8 cellular contexts compared by ENCODE assay signal in genomic region chr1:161612322-161613141, GRCh38. TPM values are rescaled to one million over a fixed set of nuclear protein-coding genes. Genes with fewer than 3 reads are reported as not detected.
DNase-seq lines count a peak whose midpoint lies in the region; ATAC-seq, FAIRE-seq and TF ChIP-seq lines count a peak whose summit lies in the region.
"Not testable (repeated sequence)": the region's sequence is repeated elsewhere in the genome, so short reads cannot be mapped to it uniquely, and the experiment has no call there.

No MANE protein-coding gene starts in this region.

- not testable (repeated sequence) for H3K4me1 ChIP-seq in heart right ventricle, parathyroid adenoma, thyroid gland

- 2 to 3% methylated on average over 45 to 49 of the region's 51 CpGs for WGBS in heart right ventricle, 2 donors
- 8 to 15% methylated on average over 26 to 45 of the region's 51 CpGs for WGBS in thyroid gland, 2 donors

- intact Hi-C loops in heart right ventricle (cut with DNase I) = loop anchor here in 1 of 10 donors (5.0 kb wide), 1 partner anchor 90 kb away; the partner anchor contains the start of gene HSPA6
- intact Hi-C loops in thyroid gland (cut with DNase I) = not testable (repeated sequence)

- H3K9me3 ChIP-seq in heart right ventricle; parathyroid adenoma (ENCODE audit: control insufficient read depth, low read length); thyroid gland: not testable (repeated sequence)

- peak; percentile 72 for DNase-seq in GM12891 (ENCODE audit: insufficient read length, low spot score)
- peak; percentile 86 for DNase-seq in NCI-H1436 (lab: John Stamatoyannopoulos, UW)
- DNase-seq in T-helper 1 cell = peak; percentile 84 to 90 (median 87)
- DNase-seq in amygdala (lab: John Stamatoyannopoulos, UW) = peak in 55 of 56 donors; percentile 28 to 100 (median 82)
- DNase-seq in heart right ventricle = peak; percentile 88 to 92
- peak; percentile 76 to 92 for DNase-seq in thyroid gland

- H2AFZ ChIP-seq in parathyroid adenoma = not testable (repeated sequence)

- peak overlapping the region; percentile 18 to 87 (median 69) for H3K27ac ChIP-seq in heart right ventricle
- H3K27ac ChIP-seq in parathyroid adenoma = not testable (repeated sequence)
- peak overlapping the region in 2 of 3 donors; percentile 55 to 63 for H3K27ac ChIP-seq in thyroid gland

- not testable (repeated sequence) for H3K9ac ChIP-seq in parathyroid adenoma

- H3K4me3 ChIP-seq in heart right ventricle = peak overlapping the region; percentile 32 to 61 (median 52)
- H3K4me3 ChIP-seq in parathyroid adenoma (ENCODE audit: low read depth, low read length) = peak overlapping the region; percentile 57
- peak overlapping the region in 1 of 3 donors; percentile 24 for H3K4me3 ChIP-seq in thyroid gland (replicated peaks in 1 of 3)

- peak; percentile 92 for FAIRE-seq in GM12891 (lab: Jason Lieb, UNC)

- not testable (repeated sequence) for H3K27me3 ChIP-seq in heart right ventricle; parathyroid adenoma (ENCODE audit: control insufficient read depth, insufficient read depth, low read length); thyroid gland

- TF ChIP-seq CTCF in heart right ventricle (IDR thresholded peaks at IDR 0.05); parathyroid adenoma (IDR thresholded peaks at IDR 0.05); thyroid gland (IDR thresholded peaks at IDR 0.05): not testable (repeated sequence)

- peak; percentile 85 for ATAC-seq in HG02763 (IDR thresholded peaks at IDR 0.05; ENCODE audit: unreplicated experiment)
- peak; percentile 91 to 98 (median 96) for ATAC-seq in heart right ventricle

- H3K36me3 ChIP-seq in heart right ventricle; parathyroid adenoma (ENCODE audit: control insufficient read depth, insufficient read depth, low read length); thyroid gland: not testable (repeated sequence)

- TF ChIP-seq POLR2A in GM12891 (IDR thresholded peaks at IDR 0.05; ENCODE audit: low read depth, low read length) = not testable (repeated sequence)
- peak in 1 of 2 donors; percentile 40 for TF ChIP-seq POLR2A in thyroid gland (IDR thresholded peaks at IDR 0.05)

- not testable (repeated sequence) for H3K79me2 ChIP-seq in parathyroid adenoma

- peak overlapping the region; percentile 56 for H3K4me2 ChIP-seq in parathyroid adenoma (ENCODE audit: low read length)

RNA-seq across cellular contexts. Expression of gene FCGR3B, which starts 18.4 kb away (rescaled TPM):
- polyA plus RNA-seq in GM12891 (2012; ENCODE audit: low read depth, missing spikeins) = not detected
- 1 to 10 TPM; 1.2 to 8.7 (median 1.9) TPM for total RNA-seq in heart right ventricle
- polyA plus RNA-seq in heart right ventricle = under 1 TPM; 0.22 TPM
- total RNA-seq in thyroid gland = 1 to 10 TPM in 2 of 4 donors, under 1 TPM in 1, not detected in 1; 0.83 to 1.1 (median 1.0) TPM

RNA-seq across cellular contexts. Expression of gene FCGR2B, which starts 50.4 kb away (rescaled TPM):
- 37.4 TPM for polyA plus RNA-seq in GM12891 (2012; ENCODE audit: low read depth, missing spikeins)
- 10 to 100 TPM in 2 of 10 donors, 1 to 10 TPM in 8; 1.7 to 40.9 (median 6.7) TPM for total RNA-seq in heart right ventricle
- 1 to 10 TPM; 3.7 to 4.3 TPM for polyA plus RNA-seq in heart right ventricle
- 10 to 100 TPM in 2 of 4 donors, 1 to 10 TPM in 2; 4.1 to 12.0 (median 7.7) TPM for total RNA-seq in thyroid gland
